Comparison of ENCODE assay signal across 11 cellular contexts in the genomic region with DNA sequence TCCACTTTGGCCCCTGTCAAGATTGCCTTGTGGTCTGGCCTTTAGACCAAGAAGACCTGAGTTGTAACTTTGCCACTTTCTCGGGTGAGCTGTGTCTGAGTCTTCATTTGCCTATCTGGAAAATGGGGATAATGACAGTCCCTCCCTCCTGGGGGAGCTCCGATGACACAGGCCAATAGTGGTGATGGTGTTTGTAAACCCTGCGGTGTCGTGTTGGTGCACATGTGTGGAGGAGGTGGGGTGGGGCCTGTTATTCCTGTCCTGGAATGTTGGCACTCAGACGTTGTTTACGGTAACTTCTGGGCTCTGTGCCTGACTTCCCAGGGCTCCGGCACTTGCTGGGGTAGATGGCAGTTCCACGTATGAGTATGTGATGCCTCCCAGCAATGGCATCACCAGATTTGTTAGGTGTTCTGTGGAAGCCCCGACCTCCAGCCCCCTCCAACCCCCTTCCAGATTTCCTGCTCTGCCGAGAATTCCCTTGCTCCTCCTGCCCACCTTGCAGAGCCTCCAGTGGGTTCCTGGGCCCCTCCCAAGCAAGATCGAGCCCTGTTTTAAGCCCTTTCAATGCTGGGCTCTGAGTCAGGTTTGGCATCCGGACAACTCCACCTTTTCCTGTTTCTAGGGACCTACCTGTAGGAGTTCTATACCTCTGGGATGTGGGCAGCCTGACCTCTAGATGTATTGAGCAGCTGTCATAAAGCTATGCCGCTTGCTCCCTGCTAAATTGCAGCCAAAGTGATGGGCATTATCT. TPM values are rescaled to one million over a fixed set of nuclear protein-coding genes. Genes with fewer than 3 reads are reported as not detected.
DNase-seq lines count a peak whose midpoint lies in the region; ATAC-seq and TF ChIP-seq lines count a peak whose summit lies in the region.
"Had no signal": no experiment of that assay in that cellular context is flagged by ENCODE, and none has a peak within 500 bp of the region (broad histone marks: within the 10 kb centered on the region; RNA-seq: fewer than 3 reads in every experiment).

No MANE protein-coding gene starts in this region.

- H3K4ac ChIP-seq in trophoblast cell (ENCODE audit: low read depth, low read length), result no peak overlapping the region

- H3K79me1 ChIP-seq in trophoblast cell (ENCODE audit: low read length), result no peaks in the 10 kb centered on the region

- POLR2A ChIA-PET in SK-N-SH (lab: Yijun Ruan, JAX), result no interaction called here

- no peak overlapping the region for H3K18ac ChIP-seq in trophoblast cell (ENCODE audit: low read length)

- DNase-seq in SK-N-SH, result no peak
- peak; percentile 86 to 90 for DNase-seq in foreskin fibroblast
- DNase-seq in trophoblast cell, result peak in 1 of 2 donors; percentile 9
- DNase-seq in UCSD-AML1 (lab: John Stamatoyannopoulos, UW; ENCODE audit: unreplicated experiment), result no peak
- DNase-seq in SKM-1 (lab: John Stamatoyannopoulos, UW; ENCODE audit: unreplicated experiment), result no peak
- no peak for DNase-seq in GM19240 (ENCODE audit: insufficient read length, low spot score)
- DNase-seq: activated CD8-positive, alpha-beta T cell treated with anti-CD3 and anti-CD28 coated beads for 36 hours; NCI-H526 had no signal

- H3K27ac ChIP-seq in C4-2B (no peak overlapping the region), SK-N-SH (ENCODE audit: low read depth in 2 of 2, low read length in 1 of 2) (peak overlapping the region; percentile 69 to 87), trophoblast cell (ENCODE audit: low read depth, low read length) (no peak overlapping the region)

- H4K20me1 ChIP-seq in SK-N-SH (ENCODE audit: insufficient read depth), result no peaks in the 10 kb centered on the region; the same call in 1 of the 2 replicates

- no peaks in the 10 kb centered on the region for H3K9me2 ChIP-seq in SK-N-SH

- no peaks in the 10 kb centered on the region for H3K9me3 ChIP-seq in SK-N-SH
- H3K9me3 ChIP-seq in trophoblast cell (ENCODE audit: insufficient read depth, low read depth, low read length), result no peaks in the 10 kb centered on the region

- H3K36me3 ChIP-seq in SK-N-SH (replicated peaks in 1 of 2; ENCODE audit: control insufficient read depth in 1 of 2, insufficient read depth in 2 of 2, low read length in 1 of 2) (no peaks in the 10 kb centered on the region), trophoblast cell (ENCODE audit: control insufficient read depth in 1 of 2, insufficient read depth in 2 of 2, low read length in 2 of 2) (no peaks in the 10 kb centered on the region)

- H4K12ac ChIP-seq in trophoblast cell (ENCODE audit: low read depth, low read length), result no peak overlapping the region

- no peak overlapping the region for H3K14ac ChIP-seq in trophoblast cell (ENCODE audit: low read length)

- no peak for ATAC-seq in HG02588 (IDR thresholded peaks at IDR 0.05; ENCODE audit: unreplicated experiment)
- ATAC-seq: activated CD8-positive, alpha-beta T cell treated with anti-CD3 and anti-CD28 coated beads for 36 hours; GM23338 had no signal

- no peak overlapping the region for H2BK5ac ChIP-seq in trophoblast cell (ENCODE audit: low read depth, low read length, poor library complexity)

- CTCF ChIA-PET in SK-N-SH (lab: Yijun Ruan, JAX), result interaction anchor here (1.6 to 2.3 kb wide), 2 partner anchors 22 to 125 kb away, joined by 9 read pairs; no protein-coding TSS in a partner anchor

- H3K27me3 ChIP-seq in SK-N-SH (ENCODE audit: insufficient read depth) (no peaks in the 10 kb centered on the region), trophoblast cell (ENCODE audit: insufficient read depth, low read length) (no peaks in the 10 kb centered on the region)

- H3K79me2 ChIP-seq in SK-N-SH (ENCODE audit: insufficient read depth), result peaks cover 97% of the 10 kb centered on the region
- H3K79me2 ChIP-seq in trophoblast cell (ENCODE audit: control insufficient read depth, insufficient read depth, low read length, poor library complexity), result no peaks in the 10 kb centered on the region

- H2AK5ac ChIP-seq in trophoblast cell (ENCODE audit: low read length), result no peak overlapping the region

- no peak for TF ChIP-seq RAD21 in SK-N-SH (IDR thresholded peaks at IDR 0.05; ENCODE audit: low read length)

- no peak overlapping the region for H4K8ac ChIP-seq in trophoblast cell (ENCODE audit: low read depth, low read length)

- H3K4me1 ChIP-seq in SK-N-SH (ENCODE audit: control insufficient read depth in 1 of 2, insufficient read depth in 2 of 2, low read depth in 1 of 2, low read length in 1 of 2), result peaks cover 14 to 20% of the 10 kb centered on the region in 2 experiments
- no peaks in the 10 kb centered on the region for H3K4me1 ChIP-seq in trophoblast cell (ENCODE audit: control insufficient read depth in 1 of 2, insufficient read depth in 2 of 2, low read length in 2 of 2)

- WGBS in SK-N-SH (ENCODE audit: low lambda C conversion rate), result 23% methylated on average over 10 of the region's 13 CpGs
- no CpG with 5 or more reads among the region's 13 CpGs for WGBS in trophoblast cell (ENCODE audit: extremely low coverage, insufficient coverage, insufficient read length)

- H3F3A ChIP-seq in SK-N-SH (replicated peaks; ENCODE audit: insufficient read depth), result peaks cover 24% of the 10 kb centered on the region

- H3K4me2 ChIP-seq in SK-N-SH (peak overlapping the region; percentile 59), trophoblast cell (ENCODE audit: low read length) (no peak overlapping the region)
- H3K4me2 ChIP-seq: GM23338 had no signal

- TF ChIP-seq EP300 in SK-N-SH (IDR thresholded peaks at IDR 0.05; ENCODE audit: borderline replicate concordance in 1 of 2, low read depth in 1 of 2, low read length in 1 of 2), result peak in 1 of 2 experiments; percentile 86; a peak in 2 of 4 replicates

- no peak overlapping the region for H2AFZ ChIP-seq in SK-N-SH (ENCODE audit: low read depth)
- peak overlapping the region; percentile 31 for H2AFZ ChIP-seq in trophoblast cell (ENCODE audit: insufficient read depth, low read length, poor library complexity)
- H2AFZ ChIP-seq: GM23338 had no signal

- H2BK120ac ChIP-seq in trophoblast cell (ENCODE audit: insufficient read depth, low read length, poor library complexity), result no peak overlapping the region

- H3K4me3 ChIP-seq in SK-N-SH (ENCODE audit: low read depth in 2 of 2, low read length in 1 of 2), result no peak overlapping the region
- no peak overlapping the region for H3K4me3 ChIP-seq in foreskin fibroblast (ENCODE audit: low read depth in 1 of 2, low read length in 2 of 2)
- H3K4me3 ChIP-seq in trophoblast cell (ENCODE audit: low read depth, low read length), result no peak overlapping the region
- H3K4me3 ChIP-seq: GM23338 had no signal

- H4K91ac ChIP-seq in trophoblast cell (ENCODE audit: low read depth, low read length), result no peak overlapping the region

- H3K9ac ChIP-seq in SK-N-SH (peak overlapping the region; percentile 23; the same call in 1 of the 2 replicates), trophoblast cell (ENCODE audit: low read length) (no peak overlapping the region)

- TF ChIP-seq CTCF in C4-2B (conservative IDR thresholded peaks at IDR 0.05) (peak; percentile 6; the same call in 1 of the 2 replicates), SK-N-SH (IDR thresholded peaks at IDR 0.05) (peak; percentile 18; the same call in 1 of the 2 replicates), foreskin fibroblast (IDR thresholded peaks at IDR 0.05; ENCODE audit: low read depth, low read length) (no peak)

- H3K23ac ChIP-seq in trophoblast cell (ENCODE audit: low read length), result no peak overlapping the region

- no peak overlapping the region for H2BK12ac ChIP-seq in trophoblast cell (ENCODE audit: low read length)

TF ChIP-seq in SK-N-SH, 30 proteins besides CTCF, POLR2A, EP300 and RAD21 (continues in another document):
- TF ChIP-seq NFIC (IDR thresholded peaks at IDR 0.05; ENCODE audit: borderline replicate concordance), result peak; percentile 98
- TF ChIP-seq RXRA (IDR thresholded peaks at IDR 0.05; ENCODE audit: borderline replicate concordance, low read depth), result peak; percentile 80; the same call in 1 of the 2 replicates
- TF ChIP-seq, protein P1, sequence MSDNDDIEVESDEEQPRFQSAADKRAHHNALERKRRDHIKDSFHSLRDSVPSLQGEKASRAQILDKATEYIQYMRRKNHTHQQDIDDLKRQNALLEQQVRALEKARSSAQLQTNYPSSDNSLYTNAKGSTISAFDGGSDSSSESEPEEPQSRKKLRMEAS (IDR thresholded peaks at IDR 0.05; ENCODE audit: low read depth), result peak; percentile 91
- peak; percentile 36; the same call in 1 of the 2 replicates for TF ChIP-seq YY1 (IDR thresholded peaks at IDR 0.05; ENCODE audit: low read depth)
- TF ChIP-seq, protein P2, sequence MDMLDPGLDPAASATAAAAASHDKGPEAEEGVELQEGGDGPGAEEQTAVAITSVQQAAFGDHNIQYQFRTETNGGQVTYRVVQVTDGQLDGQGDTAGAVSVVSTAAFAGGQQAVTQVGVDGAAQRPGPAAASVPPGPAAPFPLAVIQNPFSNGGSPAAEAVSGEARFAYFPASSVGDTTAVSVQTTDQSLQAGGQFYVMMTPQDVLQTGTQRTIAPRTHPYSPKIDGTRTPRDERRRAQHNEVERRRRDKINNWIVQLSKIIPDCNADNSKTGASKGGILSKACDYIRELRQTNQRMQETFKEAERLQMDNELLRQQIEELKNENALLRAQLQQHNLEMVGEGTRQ (IDR thresholded peaks at IDR 0.05; ENCODE audit: borderline replicate concordance, low read depth, low read length), result no peak
- peak; percentile 89 for TF ChIP-seq TEAD4 (IDR thresholded peaks at IDR 0.05; ENCODE audit: borderline replicate concordance, insufficient read depth)
- no peak for TF ChIP-seq FOXM1 (IDR thresholded peaks at IDR 0.05; ENCODE audit: low read depth)
- peak; percentile 3; the same call in 1 of the 2 replicates for TF ChIP-seq FOSL2 (IDR thresholded peaks at IDR 0.05; ENCODE audit: borderline replicate concordance, low read depth)
- peak; percentile 91; the same call in 1 of the 2 replicates for TF ChIP-seq MEF2A (IDR thresholded peaks at IDR 0.05; ENCODE audit: borderline replicate concordance, low read depth)
- no peak for TF ChIP-seq GATA2 (CRISPR knock-in tag; IDR thresholded peaks at IDR 0.05)
- peak; percentile 89; the same call in 1 of the 2 replicates for TF ChIP-seq SIN3A (IDR thresholded peaks at IDR 0.05; ENCODE audit: borderline replicate concordance, low read depth, low read length)
- no peak for TF ChIP-seq CHD2 (IDR thresholded peaks at IDR 0.05; ENCODE audit: low read length, partially characterized antibody)

RNA-seq across cellular contexts. Expression of a gene that starts 31.4 kb away (rescaled TPM):
- 6.2 and 7.7 TPM in 2 replicates for polyA plus RNA-seq in SK-N-SH (2012; rRNA removed)
- 6.9 and 7.3 TPM in 2 replicates for polyA plus RNA-seq in SK-N-SH (2012; cell fraction: cytosol; rRNA removed)
- polyA plus RNA-seq in SK-N-SH (2012; cell fraction: nucleus; rRNA removed), result 3.6 and 7.6 TPM in 2 replicates
- 0.81 and 0.97 TPM in 2 replicates for polyA plus RNA-seq in trophoblast cell (2013)
- polyA plus RNA-seq: GM23338 had no signal

Comparison
In these comparisons a context has a peak if more than half of its experiments do, and no peak if none do; other contexts are left out.
1. H3K27ac ChIP-seq: peak in SK-N-SH (2 of 2); none in C4-2B (single experiment) and trophoblast cell (single experiment).
2. DNase-seq: peak in foreskin fibroblast (2 of 2); none in SK-N-SH (single experiment), UCSD-AML1 (single experiment), SKM-1 (single experiment) and GM19240 (single experiment).